ENCODE assay signal across 27 cellular contexts in the genomic region with DNA sequence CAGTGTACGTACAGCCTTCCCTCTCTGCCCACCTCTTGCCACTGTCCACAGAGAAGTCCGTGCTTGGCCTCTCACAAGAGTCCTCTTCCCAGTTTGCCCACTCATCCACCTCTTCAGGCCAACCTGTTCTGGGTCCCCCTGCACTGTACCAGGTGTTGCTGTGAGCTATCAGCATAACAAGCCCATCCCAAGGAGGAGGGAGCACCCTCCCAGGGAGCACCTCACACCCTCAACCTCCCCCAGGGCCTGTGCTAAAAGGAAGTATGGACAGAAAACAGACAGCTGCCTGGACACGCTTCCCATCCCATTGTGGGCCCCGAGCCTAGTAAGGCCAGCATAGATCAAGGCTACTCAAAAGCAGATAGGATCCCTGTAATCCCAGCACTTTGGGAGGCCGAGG.
DNase-seq lines count a peak whose midpoint lies in the region; ATAC-seq, FAIRE-seq and TF ChIP-seq lines count a peak whose summit lies in the region.
"Had no signal": no experiment of that assay in that cellular context is flagged by ENCODE, and none has a peak within 500 bp of the region (broad histone marks: within the 10 kb centered on the region; RNA-seq: fewer than 3 reads in every experiment).

No MANE protein-coding gene starts in this region.

- no peaks in the 10 kb centered on the region for H3K9me1 ChIP-seq in K562 (ENCODE audit: control insufficient read depth, insufficient read depth, low read length)

- H3K4me1 Mint-ChIP-seq in WTC11 (peaks cover 43% of the 10 kb centered on the region), neural progenitor cell (peaks cover 19% of the 10 kb centered on the region), progenitor cell of endocrine pancreas (ENCODE audit: low read depth) (peaks cover 36% of the 10 kb centered on the region)
- H3K4me1 Mint-ChIP-seq: CD14-positive monocyte; CD8-positive, alpha-beta memory T cell had no signal

- no peak for TF ChIP-seq POLR2A in K562 (conservative IDR thresholded peaks at IDR 0.05)

- no peaks in the 10 kb centered on the region for H3K9me3 ChIP-seq in K562 (replicated peaks; ENCODE audit: control insufficient read depth, insufficient read depth, low read depth, low read length)
- H3K9me3 ChIP-seq in neural progenitor cell (ENCODE audit: low read depth): no peaks in the 10 kb centered on the region
- H3K9me3 ChIP-seq in left lung: no peaks in the 10 kb centered on the region
- H3K9me3 ChIP-seq: A549, BE2C had no signal

- WGBS in K562 (ENCODE audit: insufficient coverage, low coverage, missing lambda C conversion rate): 0% methylated on average over 5 of the region's 5 CpGs

- BruUV-seq in K562 (replicated peaks; lab: Mats Ljungman, UMichigan): no TSS peak

- H3K79me2 ChIP-seq in K562 (ENCODE audit: control insufficient read depth, insufficient read depth, low read length): no peaks in the 10 kb centered on the region
- no peaks in the 10 kb centered on the region for H3K79me2 ChIP-seq in neural progenitor cell (ENCODE audit: low read depth)

- no peak overlapping the region for H3K4me2 ChIP-seq in K562 (ENCODE audit: insufficient read depth, low read length)
- no peak overlapping the region for H3K4me2 ChIP-seq in neural progenitor cell
- H3K4me2 ChIP-seq: A549; BLaER1 treated with 17β-estradiol and CSF1 and Interleukin-3, amounts not matched to agents 10 nM and 100 nM had no signal

- DNase-seq in WTC11 (ENCODE audit: low spot score) (no peak), K562 (ENCODE audit: extremely low read depth in 1 of 4, low spot score in 3 of 4) (no peak), neural progenitor cell (ENCODE audit: low spot score) (no peak), progenitor cell of endocrine pancreas (ENCODE audit: low spot score, unreplicated experiment) (no peak), coronary artery (ENCODE audit: low spot score) (no peak), left lung (no peak), OCI-M2 (lab: John Stamatoyannopoulos, UW; ENCODE audit: unreplicated experiment) (no peak)
- DNase-seq: 8988T; ACHN; AML-193; BE2C; CD4-positive, alpha-beta T cell; CD8-positive, alpha-beta memory T cell; DMS 273 treated with DMSO at 0.1 percent for 48 hours; DMS79; EL; GDM1; GOT3; H7; HCEC 1CT had no signal

- H3K9me3 Mint-ChIP-seq in WTC11: no peaks in the 10 kb centered on the region
- peaks cover 7% of the 10 kb centered on the region for H3K9me3 Mint-ChIP-seq in neural progenitor cell
- no peaks in the 10 kb centered on the region for H3K9me3 Mint-ChIP-seq in progenitor cell of endocrine pancreas (ENCODE audit: low read depth)
- H3K9me3 Mint-ChIP-seq: CD4-positive, alpha-beta T cell had no signal

- H3K36me3 Mint-ChIP-seq in WTC11 (peaks cover 30% of the 10 kb centered on the region), neural progenitor cell (peaks cover 5% of the 10 kb centered on the region), progenitor cell of endocrine pancreas (ENCODE audit: insufficient read depth) (peaks cover 30% of the 10 kb centered on the region)
- H3K36me3 Mint-ChIP-seq: CD14-positive monocyte; CD8-positive, alpha-beta memory T cell had no signal

- H2AFZ ChIP-seq in K562 (ENCODE audit: low read depth, low read length): no peak overlapping the region
- H2AFZ ChIP-seq in neural progenitor cell (replicated peaks): no peak overlapping the region

- ATAC-seq in WTC11: no peak
- no peak for ATAC-seq in K562
- ATAC-seq in left lung: no peak
- no peak for ATAC-seq in GM19463 (IDR thresholded peaks at IDR 0.05; ENCODE audit: unreplicated experiment)
- ATAC-seq: A549, GM12878 had no signal

- H3K4me3 ChIP-seq in K562: no peak overlapping the region
- H3K4me3 ChIP-seq in neural progenitor cell: no peak overlapping the region
- H3K4me3 ChIP-seq in coronary artery: no peak overlapping the region
- no peak overlapping the region for H3K4me3 ChIP-seq in left lung
- H3K4me3 ChIP-seq: A549; BLaER1 treated with 17β-estradiol and CSF1 and Interleukin-3, amounts not matched to agents 10 nM and 100 nM; GM12878 had no signal

- H3K4me1 ChIP-seq in K562 (replicated peaks in 1 of 2; ENCODE audit: control insufficient read depth in 2 of 2, insufficient read depth in 2 of 2, low read length in 2 of 2) (no peaks in the 10 kb centered on the region), neural progenitor cell (peaks cover 18% of the 10 kb centered on the region), left lung (peaks cover 0 to 3% of the 10 kb centered on the region in 2 donors)
- H3K4me1 ChIP-seq: A549, BE2C had no signal

- H3K27me3 Mint-ChIP-seq in WTC11 (ENCODE audit: low read depth): no peaks in the 10 kb centered on the region
- peaks cover 15% of the 10 kb centered on the region for H3K27me3 Mint-ChIP-seq in neural progenitor cell (ENCODE audit: insufficient read depth, low read depth)
- no peaks in the 10 kb centered on the region for H3K27me3 Mint-ChIP-seq in progenitor cell of endocrine pancreas
- H3K27me3 Mint-ChIP-seq: CD4-positive, alpha-beta T cell had no signal

- H3K36me3 ChIP-seq in K562 (ENCODE audit: control insufficient read depth, insufficient read depth, low read length): no peaks in the 10 kb centered on the region
- no peaks in the 10 kb centered on the region for H3K36me3 ChIP-seq in neural progenitor cell
- H3K36me3 ChIP-seq in left lung: no peaks in the 10 kb centered on the region
- H3K36me3 ChIP-seq: BE2C; BLaER1 treated with 17β-estradiol and CSF1 and Interleukin-3, amounts not matched to agents 10 nM and 100 nM had no signal

- CTCF ChIA-PET in WTC11 (lab: Charles Lee): no interaction called here
- CTCF ChIA-PET in K562 (lab: Yijun Ruan, JAX; ENCODE audit: low intra/inter-chr PET ratio): no interaction called here

- peaks cover 4% of the 10 kb centered on the region for H3F3A ChIP-seq in neural progenitor cell (ENCODE audit: low read depth)

- no peak overlapping the region for H3K4me3 Mint-ChIP-seq in WTC11
- no peak overlapping the region for H3K4me3 Mint-ChIP-seq in neural progenitor cell
- no peak overlapping the region for H3K4me3 Mint-ChIP-seq in progenitor cell of endocrine pancreas (ENCODE audit: low read depth)
- H3K4me3 Mint-ChIP-seq: CD14-positive monocyte; CD4-positive, alpha-beta T cell; CD8-positive, alpha-beta memory T cell had no signal

- TF ChIP-seq RAD21 in K562 (CRISPR knock-in tag; conservative IDR thresholded peaks at IDR 0.05 in 1 of 2, IDR thresholded peaks at IDR 0.05 in 1 of 2): no peak

- no peak for TF ChIP-seq EP300 in K562 (IDR thresholded peaks at IDR 0.05; ENCODE audit: low read length)

- no peak overlapping the region for H3K27ac Mint-ChIP-seq in WTC11
- peak overlapping the region; percentile 90 for H3K27ac Mint-ChIP-seq in neural progenitor cell
- H3K27ac Mint-ChIP-seq in progenitor cell of endocrine pancreas: peak overlapping the region; percentile 49
- H3K27ac Mint-ChIP-seq: CD14-positive monocyte; CD4-positive, alpha-beta T cell; CD8-positive, alpha-beta memory T cell had no signal

- intact Hi-C loops in K562 (cut with micrococcal nuclease) (no loop called here), left lung (cut with DNase I) (no loop called here)

- TF ChIP-seq CTCF in WTC11 (IDR thresholded peaks at IDR 0.05) (no peak), K562 (IDR thresholded peaks at IDR 0.05 in 2 of 3, conservative IDR thresholded peaks at IDR 0.05 in 1 of 3; ENCODE audit: insufficient read depth in 2 of 3, low read depth in 1 of 3, low read length in 3 of 3) (no peak), neural progenitor cell (IDR thresholded peaks at IDR 0.05) (no peak), progenitor cell of endocrine pancreas (IDR thresholded peaks at IDR 0.05; ENCODE audit: unreplicated experiment) (no peak), coronary artery (IDR thresholded peaks at IDR 0.05) (no peak), left lung (IDR thresholded peaks at IDR 0.05) (no peak)

- POLR2A ChIA-PET in WTC11 (lab: Charles Lee) (no interaction called here), K562 (lab: Yijun Ruan, JAX) (no interaction called here)

- in situ Hi-C loops in K562 (cut with MboI): no loop called here

- FAIRE-seq in K562 (lab: Jason Lieb, UNC): no peak
- FAIRE-seq: A549, D721Med, GM12878, GM19239 had no signal

- H3K27me3 ChIP-seq in K562 (ENCODE audit: control insufficient read depth in 2 of 2, insufficient read depth in 2 of 2, low read length in 2 of 2) (peaks cover 7 to 56% of the 10 kb centered on the region in 2 experiments; a peak in 3 of 5 replicates), neural progenitor cell (no peaks in the 10 kb centered on the region), left lung (no peaks in the 10 kb centered on the region)
- H3K27me3 ChIP-seq: BE2C; BLaER1 treated with 17β-estradiol and CSF1 and Interleukin-3, amounts not matched to agents 10 nM and 100 nM had no signal

- no peak overlapping the region for H3K27ac ChIP-seq in K562 (ENCODE audit: extremely low read depth, low read depth, low read length)
- H3K27ac ChIP-seq in neural progenitor cell: no peak overlapping the region
- H3K27ac ChIP-seq in coronary artery: no peak overlapping the region
- H3K27ac ChIP-seq in left lung: no peak overlapping the region
- H3K27ac ChIP-seq: A549; BLaER1 treated with 17β-estradiol and CSF1 and Interleukin-3, amounts not matched to agents 10 nM and 100 nM had no signal

- H3K9ac ChIP-seq in K562 (ENCODE audit: insufficient read depth in 1 of 2, low read depth in 2 of 2, low read length in 2 of 2) (no peak overlapping the region), neural progenitor cell (no peak overlapping the region)
- H3K9ac ChIP-seq: BLaER1 treated with 17β-estradiol and CSF1 and Interleukin-3, amounts not matched to agents 10 nM and 100 nM had no signal

- peaks cover 6% of the 10 kb centered on the region; the same call in 1 of the 2 replicates for H4K20me1 ChIP-seq in K562 (replicated peaks; ENCODE audit: control insufficient read depth, insufficient read depth, low read length)
- H4K20me1 ChIP-seq in neural progenitor cell (ENCODE audit: low read depth): no peaks in the 10 kb centered on the region
- H4K20me1 ChIP-seq: BLaER1 treated with 17β-estradiol and CSF1 and Interleukin-3, amounts not matched to agents 10 nM and 100 nM had no signal

TF ChIP-seq in WTC11, 78 proteins besides CTCF, POLR2A, EP300 and RAD21:
- TF ChIP-seq NR2C2 (CRISPR knock-in tag; IDR thresholded peaks at IDR 0.05) (no peak), ZNF263 (CRISPR knock-in tag; IDR thresholded peaks at IDR 0.05; ENCODE audit: low read depth) (peak; percentile 33; the same call in 1 of the 2 replicates)

TF ChIP-seq in K562, 482 proteins besides CTCF, POLR2A, EP300 and RAD21 (continues in another document):
- TF ChIP-seq ZNF263 (CRISPR knock-in tag; IDR thresholded peaks at IDR 0.05; ENCODE audit: borderline replicate concordance): peak; percentile 90
